14 cellular contexts compared by ENCODE assay signal in the genomic region with DNA sequence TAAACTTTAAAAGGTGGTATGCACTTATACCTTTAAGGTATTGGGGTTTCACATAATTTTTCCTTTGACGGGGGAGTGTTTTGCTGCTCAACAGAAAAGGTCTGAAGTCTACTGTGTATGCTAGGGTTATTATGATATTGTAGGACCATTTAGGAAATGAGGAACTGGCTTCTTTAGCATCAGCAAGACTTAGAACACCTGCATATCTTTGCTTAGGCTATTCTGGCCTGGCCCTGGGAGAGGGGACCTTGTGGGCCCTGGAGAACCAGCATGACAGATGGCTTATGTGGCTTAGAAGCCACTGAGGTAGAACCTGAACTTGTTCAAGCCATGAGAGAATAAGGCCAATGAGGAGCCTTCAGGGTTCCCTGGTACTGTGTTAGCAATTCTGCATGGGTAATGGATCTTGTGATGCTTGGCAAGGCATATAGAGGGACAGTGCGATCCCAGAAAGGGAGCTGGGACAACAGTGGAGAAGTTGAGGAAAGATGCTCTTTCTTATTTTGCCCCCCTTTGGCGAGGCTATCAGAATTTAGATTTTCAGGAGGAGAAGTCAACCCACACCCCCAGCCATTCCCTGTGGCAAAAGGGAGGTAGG. TPM values are rescaled to one million over a fixed set of nuclear protein-coding genes. Genes with fewer than 3 reads are reported as not detected.
DNase-seq lines count a peak whose midpoint lies in the region; ATAC-seq and TF ChIP-seq lines count a peak whose summit lies in the region.
"Had no signal": no experiment of that assay in that cellular context is flagged by ENCODE, and none has a peak within 500 bp of the region (broad histone marks: within the 10 kb centered on the region; RNA-seq: fewer than 3 reads in every experiment).

No MANE protein-coding gene starts in this region.

- no peaks in the 10 kb centered on the region for H3K9me3 Mint-ChIP-seq in stimulated activated naive CD8-positive, alpha-beta T cell treated with anti-CD3 and anti-CD28 coated beads, Interleukin-15, Interleukin-2, amounts not matched to agents 100 ng/mL and 50 ng/mL, for 24 hours
- H3K9me3 Mint-ChIP-seq in activated T-helper 17 cell treated with anti-CD3 and anti-CD28 coated beads, Interleukin-2, amount 50 U/mL, for 72 hours: no peaks in the 10 kb centered on the region

- peaks cover 79% of the 10 kb centered on the region for H3K4me1 Mint-ChIP-seq in stimulated activated naive CD8-positive, alpha-beta T cell treated with anti-CD3 and anti-CD28 coated beads, Interleukin-15, Interleukin-2, amounts not matched to agents 100 ng/mL and 50 ng/mL, for 24 hours (ENCODE audit: low read depth)
- H3K4me1 Mint-ChIP-seq in activated T-helper 17 cell treated with anti-CD3 and anti-CD28 coated beads, Interleukin-2, amount 50 U/mL, for 72 hours: peaks cover 68% of the 10 kb centered on the region

- TF ChIP-seq CTCF in lung (IDR thresholded peaks at IDR 0.05; ENCODE audit: control extremely low read depth, extremely low read depth) (no peak), GM20000 (IDR thresholded peaks at IDR 0.05; ENCODE audit: extremely low read depth, missing control alignments) (no peak)

- no peak for DNase-seq in stimulated activated naive CD8-positive, alpha-beta T cell treated with anti-CD3 and anti-CD28 coated beads, Interleukin-15, Interleukin-2, amounts not matched to agents 100 U/mL and 50 U/mL, for 24 hours
- DNase-seq in lung (ENCODE audit: low spot score) (no peak), GM20000 (ENCODE audit: low spot score) (no peak), mucosa of gallbladder (ENCODE audit: low spot score) (no peak), SIG-M5 treated with dmso at 0.1 percent for 504 hours (lab: John Stamatoyannopoulos, UW; ENCODE audit: unreplicated experiment) (no peak)
- DNase-seq: activated CD4-positive, CD25-positive, alpha-beta regulatory T cell treated with anti-CD3 and anti-CD28 coated beads, Interleukin-2, amount 50 U/mL, for 72 hours; adrenal gland; NCI-H524 had no signal

- 64 to 77% methylated on average over 3 of the region's 3 CpGs for WGBS in lung, 2 donors

- no peaks in the 10 kb centered on the region for H3K27me3 ChIP-seq in lung (ENCODE audit: control insufficient read depth, insufficient read depth)
- H3K27me3 ChIP-seq: adrenal gland, SJSA1 had no signal

- H3K4me3 ChIP-seq in lung: peak overlapping the region; percentile 17
- H3K4me3 ChIP-seq: adrenal gland, SJSA1 had no signal

- peaks cover 0 to 24% of the 10 kb centered on the region in 2 donors for H3K4me1 ChIP-seq in lung (ENCODE audit: control insufficient read depth in 2 of 2, insufficient read depth in 2 of 2, low read length in 2 of 2)

- H3K27ac ChIP-seq in lung (ENCODE audit: low read depth in 1 of 2, low read length in 1 of 2): peak overlapping the region in 1 of 2 donors; percentile 8
- H3K27ac ChIP-seq: adrenal gland, HL-60, SJSA1 had no signal

- no peak for ATAC-seq in stimulated activated naive CD8-positive, alpha-beta T cell treated with anti-CD3 and anti-CD28 coated beads, Interleukin-15, Interleukin-2, amounts not matched to agents 100 U/mL and 50 U/mL, for 24 hours
- no peak for ATAC-seq in activated T-helper 17 cell treated with anti-CD3 and anti-CD28 coated beads, Interleukin-2, amount 50 U/mL, for 72 hours (replicated peaks)
- ATAC-seq in lung (ENCODE audit: insufficient read depth, low FRiP score): no peak
- no peak for ATAC-seq in GM18517 (IDR thresholded peaks at IDR 0.05; ENCODE audit: unreplicated experiment)
- ATAC-seq: gastroesophageal sphincter had no signal

- no peaks in the 10 kb centered on the region for H3K27me3 Mint-ChIP-seq in stimulated activated naive CD8-positive, alpha-beta T cell treated with anti-CD3 and anti-CD28 coated beads, Interleukin-15, Interleukin-2, amounts not matched to agents 100 ng/mL and 50 ng/mL, for 24 hours
- no peaks in the 10 kb centered on the region for H3K27me3 Mint-ChIP-seq in activated T-helper 17 cell treated with anti-CD3 and anti-CD28 coated beads, Interleukin-2, amount 50 U/mL, for 72 hours

- H3K9me3 ChIP-seq in lung (ENCODE audit: control insufficient read depth in 2 of 2, insufficient read depth in 1 of 2, low read length in 1 of 2): peaks cover 0 to 3% of the 10 kb centered on the region in 2 donors
- H3K9me3 ChIP-seq: adrenal gland, gastroesophageal sphincter, SJSA1 had no signal

- peak overlapping the region; percentile 80 for H3K4me3 Mint-ChIP-seq in stimulated activated naive CD8-positive, alpha-beta T cell treated with anti-CD3 and anti-CD28 coated beads, Interleukin-15, Interleukin-2, amounts not matched to agents 100 ng/mL and 50 ng/mL, for 24 hours
- peak overlapping the region; percentile 97 for H3K4me3 Mint-ChIP-seq in activated T-helper 17 cell treated with anti-CD3 and anti-CD28 coated beads, Interleukin-2, amount 50 U/mL, for 72 hours

- peak overlapping the region; percentile 99 for H3K27ac Mint-ChIP-seq in stimulated activated naive CD8-positive, alpha-beta T cell treated with anti-CD3 and anti-CD28 coated beads, Interleukin-15, Interleukin-2, amounts not matched to agents 100 ng/mL and 50 ng/mL, for 24 hours
- H3K27ac Mint-ChIP-seq in activated T-helper 17 cell treated with anti-CD3 and anti-CD28 coated beads, Interleukin-2, amount 50 U/mL, for 72 hours: peak overlapping the region; percentile 95

- peaks cover 2 to 16% of the 10 kb centered on the region in 2 donors for H3K36me3 ChIP-seq in lung (ENCODE audit: control insufficient read depth in 2 of 2, insufficient read depth in 2 of 2, low read length in 2 of 2)
- H3K36me3 ChIP-seq: adrenal gland, SJSA1 had no signal

- peaks cover 75% of the 10 kb centered on the region for H3K36me3 Mint-ChIP-seq in stimulated activated naive CD8-positive, alpha-beta T cell treated with anti-CD3 and anti-CD28 coated beads, Interleukin-15, Interleukin-2, amounts not matched to agents 100 ng/mL and 50 ng/mL, for 24 hours (ENCODE audit: low read depth)
- peaks cover 87% of the 10 kb centered on the region for H3K36me3 Mint-ChIP-seq in activated T-helper 17 cell treated with anti-CD3 and anti-CD28 coated beads, Interleukin-2, amount 50 U/mL, for 72 hours (ENCODE audit: low read depth)

RNA-seq across cellular contexts. Expression of gene RGCC, which starts 4.3 kb away (rescaled TPM):
- total RNA-seq in activated T-helper 17 cell treated with anti-CD3 and anti-CD28 coated beads, Interleukin-2, amount 50 U/mL, for 72 hours: 100 to 1,000 TPM in 1 of 2 donors, 10 to 100 TPM in 1; 57.0 to 163 TPM
- total RNA-seq in lung: 100 to 1,000 TPM; 309 to 359 TPM
- 100 to 1,000 TPM; 167 to 275 TPM for polyA plus RNA-seq in lung
- 38.8 TPM for total RNA-seq in mucosa of gallbladder
